In the genomic region with DNA sequence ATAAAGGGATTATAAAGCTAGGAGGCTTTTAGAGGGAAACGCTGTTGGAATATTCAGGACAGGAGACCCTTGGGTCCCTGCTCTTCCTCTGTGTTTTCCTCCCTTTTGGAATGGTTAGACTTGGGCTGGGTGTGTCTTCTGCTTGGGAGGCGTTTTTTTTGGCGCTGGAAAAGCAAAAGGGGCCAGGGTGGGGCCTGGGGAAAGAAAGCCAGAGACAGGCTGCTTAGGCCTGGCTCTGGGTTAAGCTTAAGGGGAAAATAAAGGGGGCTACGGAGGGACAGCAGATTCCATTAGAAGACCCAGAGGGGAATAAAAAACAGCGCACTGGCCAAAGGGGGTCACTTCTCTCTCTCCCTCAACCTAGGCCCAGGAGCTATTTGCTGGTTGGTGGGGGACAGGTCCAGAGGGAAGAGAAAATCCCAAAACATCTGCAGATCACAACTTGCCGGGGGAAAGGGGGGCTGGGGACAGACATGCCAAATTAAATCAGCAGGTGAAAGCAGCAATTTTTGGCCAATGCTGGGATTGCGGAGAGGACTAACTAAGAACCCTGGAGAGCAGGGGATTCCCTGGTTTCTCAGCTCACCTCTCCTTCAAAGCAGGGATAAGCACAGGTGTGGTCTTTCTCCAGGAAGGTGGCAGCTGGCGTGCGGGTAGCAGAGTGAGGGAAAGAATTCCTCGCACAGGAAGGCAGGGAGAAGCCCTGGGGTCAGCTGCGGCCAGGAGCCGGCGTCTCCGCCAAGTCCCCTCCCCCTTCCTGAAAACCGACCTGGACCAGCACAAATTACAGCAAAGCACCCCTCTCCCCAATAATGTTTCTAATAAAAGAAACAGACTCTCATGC, we compare ENCODE assay signal across 8 cellular contexts.
A peak's percentile ranks its signal among the peaks of the same experiment; 100 is the strongest.
DNase-seq lines count a peak whose midpoint lies in the region; ATAC-seq lines count a peak whose summit lies in the region.

No MANE protein-coding gene starts in this region.

- no peak overlapping the region for H2AFZ ChIP-seq in trophoblast cell (ENCODE audit: insufficient read depth, low read length, poor library complexity)

- peaks cover 1% of the 10 kb centered on the region for H3K79me1 ChIP-seq in trophoblast cell (ENCODE audit: low read length)

- DNase-seq in activated T-cell treated with anti-CD3 and anti-CD28 coated beads, Interleukin-2, amount 50 U/mL, for 24 hours = no peak
- no peak for DNase-seq in activated T-cell treated with anti-CD3 and anti-CD28 coated beads, Interleukin-2, amount 50 U/mL, for 48 hours
- DNase-seq in activated CD4-positive, alpha-beta memory T cell treated with anti-CD3 and anti-CD28 coated beads for 36 hours = no peak
- DNase-seq in cardiac septum (ENCODE audit: low spot score) = peak; percentile 81
- peak; percentile 86 to 89 for DNase-seq in trophoblast cell
- no peak for DNase-seq in T-helper 9 cell

- H4K91ac ChIP-seq in trophoblast cell (ENCODE audit: low read depth, low read length) = no peak overlapping the region

- POLR2A ChIA-PET in activated CD4-positive, alpha-beta memory T cell treated with anti-CD3 and anti-CD28 coated beads for 36 hours (lab: Charles Lee) = interaction anchor here (1.1 to 1.9 kb wide), 4 partner anchors 64 to 100 kb away, joined by 3 to 9 read pairs (median 4); partner anchors contain the start of genes AK4 and JAK1

- no peaks in the 10 kb centered on the region for H3K9me3 ChIP-seq in trophoblast cell (ENCODE audit: insufficient read depth, low read depth, low read length)

- H3K27me3 ChIP-seq in trophoblast cell (ENCODE audit: insufficient read depth, low read length) = peaks cover 9% of the 10 kb centered on the region

- CTCF ChIA-PET in activated CD4-positive, alpha-beta memory T cell treated with anti-CD3 and anti-CD28 coated beads for 36 hours (lab: Charles Lee) = interaction anchor here (0.7 to 4.9 kb wide), 6 partner anchors 10 to 622 kb away, joined by 3 to 56 read pairs (median 4); no protein-coding TSS in a partner anchor

- no peaks in the 10 kb centered on the region for H3K27me3 Mint-ChIP-seq in activated T-cell treated with anti-CD3 and anti-CD28 coated beads, Interleukin-2, amount 50 U/mL, for 24 hours
- H3K27me3 Mint-ChIP-seq in activated CD4-positive, alpha-beta memory T cell treated with anti-CD3 and anti-CD28 coated beads for 36 hours = no peaks in the 10 kb centered on the region

- H3K4me1 Mint-ChIP-seq in activated T-cell treated with anti-CD3 and anti-CD28 coated beads, Interleukin-2, amount 50 U/mL, for 24 hours (ENCODE audit: low read depth) = peaks cover 62% of the 10 kb centered on the region
- H3K4me1 Mint-ChIP-seq in activated CD4-positive, alpha-beta memory T cell treated with anti-CD3 and anti-CD28 coated beads for 36 hours (ENCODE audit: low read depth) = peaks cover 62% of the 10 kb centered on the region

- no peak overlapping the region for H3K23ac ChIP-seq in trophoblast cell (ENCODE audit: low read length)

- H3K4me3 ChIP-seq in trophoblast cell (ENCODE audit: low read depth, low read length) = no peak overlapping the region

- H4K12ac ChIP-seq in trophoblast cell (ENCODE audit: low read depth, low read length) = no peak overlapping the region

- no peaks in the 10 kb centered on the region for H3K9me3 Mint-ChIP-seq in activated T-cell treated with anti-CD3 and anti-CD28 coated beads, Interleukin-2, amount 50 U/mL, for 24 hours
- H3K9me3 Mint-ChIP-seq in activated CD4-positive, alpha-beta memory T cell treated with anti-CD3 and anti-CD28 coated beads for 36 hours = no peaks in the 10 kb centered on the region

- no peak overlapping the region for H4K8ac ChIP-seq in trophoblast cell (ENCODE audit: low read depth, low read length)

- H3K27ac Mint-ChIP-seq in activated T-cell treated with anti-CD3 and anti-CD28 coated beads, Interleukin-2, amount 50 U/mL, for 24 hours = peak overlapping the region; percentile 89
- peak overlapping the region; percentile 78 for H3K27ac Mint-ChIP-seq in activated CD4-positive, alpha-beta memory T cell treated with anti-CD3 and anti-CD28 coated beads for 36 hours

- H3K4me2 ChIP-seq in trophoblast cell (ENCODE audit: low read length) = peak overlapping the region; percentile 97

- ATAC-seq in GM19351 (IDR thresholded peaks at IDR 0.05; ENCODE audit: unreplicated experiment) = no peak
- ATAC-seq in HG03469 (IDR thresholded peaks at IDR 0.05; ENCODE audit: unreplicated experiment) = no peak

- H2AK5ac ChIP-seq in trophoblast cell (ENCODE audit: low read length) = no peak overlapping the region

- no peak overlapping the region for H2BK120ac ChIP-seq in trophoblast cell (ENCODE audit: insufficient read depth, low read length, poor library complexity)

- WGBS in trophoblast cell (ENCODE audit: extremely low coverage, insufficient coverage, insufficient read length) = no CpG with 5 or more reads among the region's 15 CpGs

- H3K36me3 ChIP-seq in trophoblast cell (ENCODE audit: control insufficient read depth in 1 of 2, insufficient read depth in 2 of 2, low read length in 2 of 2) = no peaks in the 10 kb centered on the region

- H3K79me2 ChIP-seq in trophoblast cell (ENCODE audit: control insufficient read depth, insufficient read depth, low read length, poor library complexity) = no peaks in the 10 kb centered on the region

- H3K4ac ChIP-seq in trophoblast cell (ENCODE audit: low read depth, low read length) = no peak overlapping the region

- H3K36me3 Mint-ChIP-seq in activated T-cell treated with anti-CD3 and anti-CD28 coated beads, Interleukin-2, amount 50 U/mL, for 24 hours (ENCODE audit: low read depth) = peaks cover 12% of the 10 kb centered on the region
- H3K36me3 Mint-ChIP-seq in activated CD4-positive, alpha-beta memory T cell treated with anti-CD3 and anti-CD28 coated beads for 36 hours = peaks cover 3% of the 10 kb centered on the region

- H3K27ac ChIP-seq in trophoblast cell (ENCODE audit: low read depth, low read length) = no peak overlapping the region

- H3K4me1 ChIP-seq in trophoblast cell (ENCODE audit: control insufficient read depth in 1 of 2, insufficient read depth in 2 of 2, low read length in 2 of 2) = peaks cover 0 to 4% of the 10 kb centered on the region in 2 experiments

- no peak overlapping the region for H2BK5ac ChIP-seq in trophoblast cell (ENCODE audit: low read depth, low read length, poor library complexity)

- no peak overlapping the region for H3K18ac ChIP-seq in trophoblast cell (ENCODE audit: low read length)

- intact Hi-C loops in activated CD4-positive, alpha-beta memory T cell treated with anti-CD3 and anti-CD28 coated beads for 36 hours (cut with micrococcal nuclease) = loop anchor here (1.0 to 10.0 kb wide), 10 partner anchors 238 to 1869 kb away; partner anchors contain the start of genes EFCAB7, ITGB3BP, PGM1 and RAVER2
- intact Hi-C loops in cardiac septum (cut with DNase I) = loop anchor here (2.0 to 10.0 kb wide), 7 partner anchors 63 to 619 kb away; partner anchors contain the start of genes AK4, JAK1, LEPR and LEPROT

- H3K4me3 Mint-ChIP-seq in activated T-cell treated with anti-CD3 and anti-CD28 coated beads, Interleukin-2, amount 50 U/mL, for 24 hours = peak overlapping the region; percentile 89
- H3K4me3 Mint-ChIP-seq in activated CD4-positive, alpha-beta memory T cell treated with anti-CD3 and anti-CD28 coated beads for 36 hours = peak overlapping the region; percentile 89

- H2BK12ac ChIP-seq in trophoblast cell (ENCODE audit: low read length) = no peak overlapping the region

- H3K9ac ChIP-seq in trophoblast cell (ENCODE audit: low read length) = no peak overlapping the region

- H3K14ac ChIP-seq in trophoblast cell (ENCODE audit: low read length) = no peak overlapping the region

Comparison
In these comparisons a context has a peak if more than half of its experiments do, and no peak if none do; other contexts are left out.
1. DNase-seq: peak in cardiac septum (single experiment) and trophoblast cell (2 of 2); none in activated T-cell treated with anti-CD3 and anti-CD28 coated beads, Interleukin-2, amount 50 U/mL, for 24 hours (single experiment), activated T-cell treated with anti-CD3 and anti-CD28 coated beads, Interleukin-2, amount 50 U/mL, for 48 hours (0 of 2), activated CD4-positive, alpha-beta memory T cell treated with anti-CD3 and anti-CD28 coated beads for 36 hours (single experiment) and T-helper 9 cell (single experiment).